In genomic region chr12:64691793-64692583, GRCh38 we compare ENCODE assay signal across 12 cellular contexts.
DNase-seq lines count a peak whose midpoint lies in the region; ATAC-seq, FAIRE-seq and TF ChIP-seq lines count a peak whose summit lies in the region.
"Had no signal": no experiment of that assay in that cellular context is flagged by ENCODE, and none has a peak within 500 bp of the region (broad histone marks: within the 10 kb centered on the region; RNA-seq: fewer than 3 reads in every experiment).

No MANE protein-coding gene starts in this region.

- FAIRE-seq in H54 (lab: Jason Lieb, UNC) (no peak), kidney (lab: Jason Lieb, UNC) (no peak)
- FAIRE-seq: HTR-8/SVneo had no signal

- no peak for TF ChIP-seq POLR2A in H54 (IDR thresholded peaks at IDR 0.05; ENCODE audit: low read depth, low read length)

- H3K27ac Mint-ChIP-seq in activated naive CD8-positive, alpha-beta T cell treated with anti-CD3 and anti-CD28 coated beads, Interleukin-2, amount 10 ng/mL, durations not matched to agents 7 days and 5 days: peak overlapping the region; percentile 25
- peak overlapping the region; percentile 4 to 97 (median 86) for H3K27ac Mint-ChIP-seq in naive thymus-derived CD4-positive, alpha-beta T cell

- H3K4me3 ChIP-seq in naive thymus-derived CD4-positive, alpha-beta T cell (ENCODE audit: low read length): no peak overlapping the region
- H3K4me3 ChIP-seq in kidney (ENCODE audit: low read length in 2 of 2): no peak overlapping the region

- ATAC-seq in activated naive CD8-positive, alpha-beta T cell treated with anti-CD3 and anti-CD28 coated beads, Interleukin-2, amount 10 ng/mL, durations not matched to agents 7 days and 5 days (ENCODE audit: low read depth): no peak
- no peak for ATAC-seq in naive thymus-derived CD4-positive, alpha-beta T cell
- no peak for ATAC-seq in HG02970 (IDR thresholded peaks at IDR 0.05; ENCODE audit: low FRiP score, unreplicated experiment)

- no peak overlapping the region for H3K9ac ChIP-seq in kidney (ENCODE audit: low read length in 2 of 2)
- H3K9ac ChIP-seq: parathyroid adenoma had no signal

- peaks cover 33% of the 10 kb centered on the region for H3K36me3 Mint-ChIP-seq in activated naive CD8-positive, alpha-beta T cell treated with anti-CD3 and anti-CD28 coated beads, Interleukin-2, amount 10 ng/mL, durations not matched to agents 7 days and 5 days
- peaks cover 15 to 60% (median 49%) of the 10 kb centered on the region in 5 donors for H3K36me3 Mint-ChIP-seq in naive thymus-derived CD4-positive, alpha-beta T cell

- no peaks in the 10 kb centered on the region for H3K27me3 Mint-ChIP-seq in activated naive CD8-positive, alpha-beta T cell treated with anti-CD3 and anti-CD28 coated beads, Interleukin-2, amount 10 ng/mL, durations not matched to agents 7 days and 5 days
- H3K27me3 Mint-ChIP-seq in naive thymus-derived CD4-positive, alpha-beta T cell: no peaks in the 10 kb centered on the region

- H3K9me3 ChIP-seq in naive thymus-derived CD4-positive, alpha-beta T cell (ENCODE audit: control insufficient read depth in 2 of 3, low read length in 3 of 3): no peaks in the 10 kb centered on the region
- H3K9me3 ChIP-seq in kidney (ENCODE audit: control insufficient read depth in 1 of 2, low read length in 2 of 2): no peaks in the 10 kb centered on the region

- H3K9me3 Mint-ChIP-seq in activated naive CD8-positive, alpha-beta T cell treated with anti-CD3 and anti-CD28 coated beads, Interleukin-2, amount 10 ng/mL, durations not matched to agents 7 days and 5 days: no peaks in the 10 kb centered on the region
- peaks cover 0 to 1% (median 0%) of the 10 kb centered on the region in 11 donors for H3K9me3 Mint-ChIP-seq in naive thymus-derived CD4-positive, alpha-beta T cell

- H3K4me3 Mint-ChIP-seq in activated naive CD8-positive, alpha-beta T cell treated with anti-CD3 and anti-CD28 coated beads, Interleukin-2, amount 10 ng/mL, durations not matched to agents 7 days and 5 days: no peak overlapping the region
- H3K4me3 Mint-ChIP-seq in naive thymus-derived CD4-positive, alpha-beta T cell: peak overlapping the region in 9 of 10 donors; percentile 8 to 73 (median 54)

- H3K4me1 ChIP-seq in naive thymus-derived CD4-positive, alpha-beta T cell (ENCODE audit: control insufficient read depth in 2 of 2, insufficient read depth in 2 of 2, low read length in 2 of 2): peaks cover 2 to 88% of the 10 kb centered on the region in 2 donors
- H3K4me1 ChIP-seq in kidney (ENCODE audit: control insufficient read depth in 1 of 2, insufficient read depth in 1 of 2, low read depth in 1 of 2, low read length in 2 of 2): peaks cover 0 to 2% of the 10 kb centered on the region in 2 donors
- H3K4me1 ChIP-seq: parathyroid adenoma had no signal

- no peak for TF ChIP-seq CTCF in kidney (IDR thresholded peaks at IDR 0.05; ENCODE audit: borderline replicate concordance, extremely low read depth, insufficient read depth)

- CTCF ChIA-PET in naive thymus-derived CD4-positive, alpha-beta T cell (lab: Charles Lee): interaction anchor here (1.0 to 8.1 kb wide), 6 partner anchors 9 to 143 kb away, joined by 3 to 131 read pairs (median 4); no protein-coding TSS in a partner anchor

- POLR2A ChIA-PET in activated naive CD8-positive, alpha-beta T cell treated with anti-CD3 and anti-CD28 coated beads, Interleukin-2, amount 10 ng/mL, durations not matched to agents 7 days and 5 days (lab: Charles Lee): no interaction called here
- POLR2A ChIA-PET in naive thymus-derived CD4-positive, alpha-beta T cell (lab: Charles Lee): interaction anchor here (1.2 to 35.2 kb wide), 4 partner anchors 15 to 142 kb away, joined by 3 to 900 read pairs (median 378); partner anchors contain the start of gene RASSF3

- H3K27me3 ChIP-seq in naive thymus-derived CD4-positive, alpha-beta T cell (ENCODE audit: control insufficient read depth in 2 of 2, insufficient read depth in 2 of 2, low read length in 2 of 2): no peaks in the 10 kb centered on the region

- H3K36me3 ChIP-seq in naive thymus-derived CD4-positive, alpha-beta T cell (ENCODE audit: control insufficient read depth in 2 of 3, insufficient read depth in 3 of 3, low read length in 3 of 3): peaks cover 16 to 36% (median 33%) of the 10 kb centered on the region in 3 experiments
- H3K36me3 ChIP-seq in kidney (ENCODE audit: control insufficient read depth in 1 of 2, insufficient read depth in 2 of 2, low read length in 2 of 2): no peaks in the 10 kb centered on the region

- H3K27ac ChIP-seq in naive thymus-derived CD4-positive, alpha-beta T cell (ENCODE audit: low read depth, low read length): peak overlapping the region; percentile 50
- H3K27ac ChIP-seq in kidney (ENCODE audit: low read depth in 2 of 2, low read length in 2 of 2): no peak overlapping the region
- H3K27ac ChIP-seq: parathyroid adenoma had no signal

- DNase-seq in DMS53 (lab: John Stamatoyannopoulos, UW) (peak; percentile 84), NCI-H187 treated with DMSO at 0.1 percent for 48 hours (lab: John Stamatoyannopoulos, UW) (peak; percentile 79), H54 (ENCODE audit: insufficient read length, low spot score) (no peak), NCI-H2081 (lab: John Stamatoyannopoulos, UW) (no peak), kidney (no peak)
- no peak for DNase-seq in activated naive CD8-positive, alpha-beta T cell treated with anti-CD3 and anti-CD28 coated beads, Interleukin-2, amount 10 ng/mL, durations not matched to agents 7 days and 5 days
- DNase-seq in naive thymus-derived CD4-positive, alpha-beta T cell: no peak
- DNase-seq: SHP77 treated with DMSO at 0.1 percent for 48 hours; stimulated activated CD8-positive, alpha-beta memory T cell treated with anti-CD3 and anti-CD28 coated beads, Interleukin-4, amount 100 ng/mL, for 48 hours had no signal

- intact Hi-C loops in naive thymus-derived CD4-positive, alpha-beta T cell (cut with micrococcal nuclease): loop anchor here in 1 of 2 donors (1.0 kb wide), 1 partner anchor 8 kb away; no protein-coding TSS in a partner anchor
- intact Hi-C loops in kidney (cut with DNase I): no loop called here

- H3K4me1 Mint-ChIP-seq in activated naive CD8-positive, alpha-beta T cell treated with anti-CD3 and anti-CD28 coated beads, Interleukin-2, amount 10 ng/mL, durations not matched to agents 7 days and 5 days: peaks cover 49% of the 10 kb centered on the region
- H3K4me1 Mint-ChIP-seq in naive thymus-derived CD4-positive, alpha-beta T cell: peaks cover 61 to 96% (median 82%) of the 10 kb centered on the region in 7 donors

Comparison
In these comparisons a context has a peak if more than half of its experiments do, and no peak if none do; other contexts are left out.
1. DNase-seq: peak in DMS53 (single experiment) and NCI-H187 treated with DMSO at 0.1 percent for 48 hours (single experiment); none in activated naive CD8-positive, alpha-beta T cell treated with anti-CD3 and anti-CD28 coated beads, Interleukin-2, amount 10 ng/mL, durations not matched to agents 7 days and 5 days (single experiment), naive thymus-derived CD4-positive, alpha-beta T cell (0 of 9), H54 (single experiment), NCI-H2081 (0 of 2) and kidney (single experiment).